ENCODE assay signal across 8 cellular contexts in the genomic region with DNA sequence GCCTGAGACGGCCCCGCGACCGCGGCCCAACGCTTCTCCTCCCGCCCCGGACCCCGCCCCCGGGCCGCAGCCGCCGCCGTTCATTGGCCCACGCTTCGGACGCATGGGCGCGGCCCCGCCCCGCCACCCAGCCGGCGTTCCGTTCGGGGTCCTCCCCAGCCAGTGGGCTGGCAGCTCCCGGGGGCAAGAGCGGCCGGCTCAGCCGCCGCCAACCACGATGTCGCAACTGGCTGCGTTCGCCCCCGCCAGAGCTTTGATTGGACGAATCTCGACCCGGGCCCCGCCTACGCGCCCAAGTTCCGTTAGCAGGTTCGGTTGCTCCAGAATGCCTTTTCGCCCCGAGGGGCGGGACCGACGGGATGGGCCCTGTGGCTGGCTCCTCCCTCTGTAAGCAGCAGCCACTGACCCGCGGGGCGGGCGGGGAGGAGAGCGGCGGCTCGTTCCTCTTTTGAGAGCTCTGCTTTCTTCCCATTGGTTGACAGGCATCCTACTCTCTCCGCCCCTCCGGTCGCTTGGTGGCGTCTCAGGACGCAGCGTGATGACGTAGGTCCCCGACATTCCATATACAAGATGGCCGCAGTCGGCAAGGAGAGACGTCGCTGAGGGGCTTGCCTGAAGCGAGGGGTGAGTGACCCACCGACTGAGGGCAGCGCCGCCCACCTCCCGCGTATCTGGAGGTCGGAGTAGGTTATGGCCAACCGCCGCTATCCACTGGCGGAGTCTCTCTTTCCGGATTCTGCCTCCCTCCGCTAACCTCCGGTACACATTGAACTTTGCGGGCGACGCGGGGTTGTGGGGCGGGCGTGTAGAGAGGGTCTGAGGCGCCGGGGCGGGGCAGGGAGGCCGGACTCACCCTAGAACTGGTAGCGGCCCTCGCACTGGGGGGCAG. TPM values are rescaled to one million over a fixed set of nuclear protein-coding genes. Genes with fewer than 3 reads are reported as not detected.
A peak's percentile ranks its signal among the peaks of the same experiment; 100 is the strongest.
DNase-seq lines count a peak whose midpoint lies in the region; ATAC-seq and TF ChIP-seq lines count a peak whose summit lies in the region.

A gene (plus strand): TSS at position 554 of the 889 bp plus-strand sequence. CDS start 11,269 bp downstream, outside the sequence.
A gene (minus strand): TSS at position 4 of the 889 bp plus-strand sequence. CDS start 15,054 bp downstream, outside the sequence.

- H3K27me3 Mint-ChIP-seq in natural killer cell (ENCODE audit: low read depth in 2 of 2), result no peaks in the 10 kb centered on the region

- DNase-seq in ELF-1 (ENCODE audit: low read depth, low spot score) (peak; percentile 100), H7 (peak; percentile 99), M059J (ENCODE audit: low read depth) (peak; percentile 98), SHP77 (lab: John Stamatoyannopoulos, UW) (peak; percentile 98 to 99), fibroblast of peridontal ligament (ENCODE audit: extremely low read depth) (peak; percentile 99), natural killer cell (peak; percentile 100)
- DNase-seq in activated effector memory CD4-positive, alpha-beta T cell treated with Interleukin-2 at 50 U/mL for 16 hours, result peak; percentile 100
- peak; percentile 100 for DNase-seq in stimulated activated naive CD4-positive, alpha-beta T cell treated with Interleukin-2 at 50 U/mL for 16 hours (lab: John Stamatoyannopoulos, UW)

- no peaks in the 10 kb centered on the region for H3K27me3 ChIP-seq in H7 (ENCODE audit: control insufficient read depth, insufficient read depth, low read length)

- no peaks in the 10 kb centered on the region for H3K36me3 Mint-ChIP-seq in natural killer cell

- intact Hi-C loops in natural killer cell (cut with micrococcal nuclease), result loop anchor here (1.0 to 2.0 kb wide), 4 partner anchors 44 to 203 kb away; a partner anchor contains a TSS

- TF ChIP-seq CTCF in natural killer cell (IDR thresholded peaks at IDR 0.05), result no peak

- peaks cover 72 to 82% of the 10 kb centered on the region in 2 donors for H3K4me1 Mint-ChIP-seq in natural killer cell

- peak within 1 kb of the TSS; percentile 96 to 97 for H3K27ac Mint-ChIP-seq in natural killer cell

- H3K36me3 ChIP-seq in H7 (replicated peaks; ENCODE audit: control insufficient read depth, insufficient read depth, low read length), result no peaks in the 10 kb centered on the region

- peak within 1 kb of the TSS; percentile 94 for H3K4me3 ChIP-seq in H7 (ENCODE audit: insufficient read depth, low read depth, low read length)

- H3K9me3 Mint-ChIP-seq in natural killer cell, result no peaks in the 10 kb centered on the region

- peak; percentile 84 to 95 (median 85) for ATAC-seq in natural killer cell

- H3K4me3 Mint-ChIP-seq in natural killer cell, result peak within 1 kb of the TSS; percentile 99

RNA-seq across cellular contexts. Expression of the first gene that starts in this region (rescaled TPM):
- total RNA-seq in H7 (2014; rRNA removed; shearing (Covaris generic)), result 14.2 and 14.7 TPM in 2 replicates
- total RNA-seq in M059J (2014; rRNA removed; shearing (Covaris generic)), result 11.8 and 12.2 TPM in 2 replicates
- 100 to 1,000 TPM; 155 to 168 (median 165) TPM for total RNA-seq in natural killer cell

RNA-seq across cellular contexts. Expression of the second gene that starts in this region (rescaled TPM):
- 60.0 and 70.2 TPM in 2 replicates for total RNA-seq in H7 (2014; rRNA removed; shearing (Covaris generic))
- total RNA-seq in M059J (2014; rRNA removed; shearing (Covaris generic)), result 33.1 and 41.5 TPM in 2 replicates
- 100 to 1,000 TPM; 111 to 160 (median 137) TPM for total RNA-seq in natural killer cell

Comparison
In these comparisons a context has a peak if more than half of its experiments do, and no peak if none do; other contexts are left out.
1. Peak in every context shown above with its lines: DNase-seq, ATAC-seq and H3K4me3 ChIP-seq.